9 cellular contexts compared by ENCODE assay signal in genomic region chr12:68240975-68241374, GRCh38. TPM values are rescaled to one million over a fixed set of nuclear protein-coding genes. Genes with fewer than 3 reads are reported as not detected.
DNase-seq lines count a peak whose midpoint lies in the region; ATAC-seq and TF ChIP-seq lines count a peak whose summit lies in the region.
"Had no signal": no experiment of that assay in that cellular context is flagged by ENCODE, and none has a peak within 500 bp of the region (broad histone marks: within the 10 kb centered on the region; RNA-seq: fewer than 3 reads in every experiment).

No MANE protein-coding gene starts in this region.

- peak overlapping the region; percentile 53 for H3K4me2 ChIP-seq in OCI-LY7 (ENCODE audit: low read length)

- no peak overlapping the region for H3K27ac ChIP-seq in OCI-LY7 (ENCODE audit: low read depth, low read length, poor library complexity, severe bottlenecking)
- H3K27ac ChIP-seq: neutrophil had no signal

- peak overlapping the region in 7 of 8 donors; percentile 25 to 74 (median 34) for H3K4me3 Mint-ChIP-seq in naive B cell

- no peaks in the 10 kb centered on the region for H3K36me3 ChIP-seq in OCI-LY7 (ENCODE audit: insufficient read depth, low read length)
- H3K36me3 ChIP-seq: neutrophil had no signal

- intact Hi-C loops in OCI-LY7 (cut with micrococcal nuclease; ENCODE audit: unreplicated experiment), result no loop called here

- no peaks in the 10 kb centered on the region for H3K9me2 ChIP-seq in OCI-LY7 (ENCODE audit: insufficient read depth, low read length)

- no peaks in the 10 kb centered on the region for H4K20me1 ChIP-seq in OCI-LY7 (ENCODE audit: insufficient read depth, low read length)

- CTCF ChIA-PET in OCI-LY7 (lab: Charles Lee; ENCODE audit: unreplicated experiment), result interaction anchor here (0.9 to 1.5 kb wide), 2 partner anchors 9 to 18 kb away, joined by 4 read pairs; no protein-coding TSS in a partner anchor

- DNase-seq in OCI-LY7 (ENCODE audit: low spot score) (peak; percentile 72), naive B cell (peak; percentile 51), NCI-H446 treated with DMSO at 0.1 percent for 48 hours (lab: John Stamatoyannopoulos, UW) (no peak), OCI-M2 (lab: John Stamatoyannopoulos, UW; ENCODE audit: unreplicated experiment) (no peak), NCI-H82 (lab: John Stamatoyannopoulos, UW) (no peak)
- peak; percentile 17 for DNase-seq in activated naive CD8-positive, alpha-beta T cell treated with anti-CD3 and anti-CD28 coated beads, Interleukin-2, amount 50 U/mL, for 16 hours (ENCODE audit: low read depth, low spot score)

- peak; percentile 98 for ATAC-seq in GM18502 (IDR thresholded peaks at IDR 0.05; ENCODE audit: poor library complexity, unreplicated experiment)
- peak; percentile 96 for ATAC-seq in HG02678 (IDR thresholded peaks at IDR 0.05; ENCODE audit: unreplicated experiment)
- ATAC-seq in naive B cell (ENCODE audit: low read depth in 2 of 2), result peak; percentile 92 to 95

- no peaks in the 10 kb centered on the region for H3K79me2 ChIP-seq in OCI-LY7 (ENCODE audit: insufficient read depth, low read depth, low read length)

- POLR2A ChIA-PET in OCI-LY7 (lab: Charles Lee), result interaction anchor here (0.8 to 1.8 kb wide), 3 partner anchors 9 to 447 kb away, joined by 3 to 5 read pairs (median 4); no protein-coding TSS in a partner anchor

- peak overlapping the region; percentile 94 for H2AFZ ChIP-seq in OCI-LY7 (ENCODE audit: low read length)

- no peaks in the 10 kb centered on the region for H3K36me3 Mint-ChIP-seq in naive B cell

- TF ChIP-seq CTCF in OCI-LY7 (conservative IDR thresholded peaks at IDR 0.05; ENCODE audit: low read length), result no peak

- H3K27me3 Mint-ChIP-seq in naive B cell, result no peaks in the 10 kb centered on the region

- H3K9me3 ChIP-seq in OCI-LY7 (ENCODE audit: low read length), result no peaks in the 10 kb centered on the region
- H3K9me3 ChIP-seq: neutrophil had no signal

- peaks cover 25 to 34% (median 26%) of the 10 kb centered on the region in 3 donors for H3K4me1 Mint-ChIP-seq in naive B cell

- H3K27ac Mint-ChIP-seq in naive B cell, result peak overlapping the region; percentile 69 to 92 (median 86)

- BruUV-seq in OCI-LY7 (replicated peaks; lab: Mats Ljungman, UMichigan), result no TSS peak

- peak overlapping the region; percentile 0 for H3K4me3 ChIP-seq in OCI-LY7 (ENCODE audit: low read depth, low read length, poor library complexity, severe bottlenecking)

- H3K4me1 ChIP-seq in OCI-LY7 (ENCODE audit: insufficient read depth, low read length, poor library complexity, severe bottlenecking), result peaks cover 30% of the 10 kb centered on the region

- no peaks in the 10 kb centered on the region for H3K9me3 Mint-ChIP-seq in naive B cell

RNA-seq across cellular contexts. Expression of gene IL22, which starts 12.4 kb away (rescaled TPM):
- not detected in 2 replicates for total RNA-seq in OCI-LY7 (2014; rRNA removed; shearing (Covaris generic))
- not detected in 2 replicates for total RNA-seq in OCI-LY7 (2022)
- not detected for polyA plus RNA-seq in naive B cell (ENCODE audit: low read depth in 6 of 6)

RNA-seq across cellular contexts. Expression of gene IL26, which starts 15.4 kb away (rescaled TPM):
- not detected in 2 replicates for total RNA-seq in OCI-LY7 (2014; rRNA removed; shearing (Covaris generic))
- not detected in 2 replicates for total RNA-seq in OCI-LY7 (2022)
- not detected for polyA plus RNA-seq in naive B cell (ENCODE audit: low read depth in 6 of 6)

Comparison
In these comparisons a context has a peak if more than half of its experiments do, and no peak if none do; other contexts are left out.
1. DNase-seq: peak in OCI-LY7 (single experiment), activated naive CD8-positive, alpha-beta T cell treated with anti-CD3 and anti-CD28 coated beads, Interleukin-2, amount 50 U/mL, for 16 hours (single experiment) and naive B cell (single experiment); none in NCI-H446 treated with DMSO at 0.1 percent for 48 hours (single experiment), OCI-M2 (single experiment) and NCI-H82 (single experiment).
2. Peak in every context shown above with its lines, with median percentiles within 50 percentile points of each other: ATAC-seq.